In the genomic region with DNA sequence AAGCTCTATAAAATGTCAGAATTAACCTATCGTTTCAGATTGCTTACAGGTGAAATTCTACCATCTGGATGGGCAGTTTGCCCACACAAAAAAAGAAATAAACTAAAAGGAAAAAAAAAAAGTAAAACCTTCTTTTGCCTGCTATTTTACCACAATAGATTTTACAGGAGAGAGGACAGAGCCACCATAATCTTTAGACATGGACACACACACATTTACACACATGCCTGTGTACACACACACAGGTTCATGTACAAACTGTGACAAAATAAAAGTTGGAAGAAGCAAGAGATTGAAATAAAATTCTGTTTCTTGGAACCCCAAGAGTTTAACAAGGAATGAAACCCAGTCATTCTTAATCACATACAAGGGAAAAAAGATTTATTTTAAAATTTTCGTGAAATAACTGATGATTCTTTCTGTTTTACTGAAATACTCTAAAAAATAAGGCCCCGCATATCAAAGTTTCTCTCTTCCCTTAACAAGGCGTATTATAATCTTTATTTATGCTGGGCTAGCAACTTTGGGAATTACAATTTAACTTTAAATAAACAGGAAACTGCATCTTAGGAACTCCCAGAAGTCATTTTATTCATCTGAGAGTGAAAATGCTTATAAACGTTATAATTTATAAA, we compare ENCODE assay signal across 11 cellular contexts.
DNase-seq lines count a peak whose midpoint lies in the region; ATAC-seq and TF ChIP-seq lines count a peak whose summit lies in the region.
"Had no signal": no experiment of that assay in that cellular context is flagged by ENCODE, and none has a peak within 500 bp of the region (broad histone marks: within the 10 kb centered on the region; RNA-seq: fewer than 3 reads in every experiment).

No MANE protein-coding gene starts in this region.

- no TSS peak for BruUV-seq in Caco-2 (replicated peaks; lab: Mats Ljungman, UMichigan)

- no peaks in the 10 kb centered on the region for H3K36me3 Mint-ChIP-seq in Caco-2 (ENCODE audit: insufficient read depth, unreplicated experiment)

- no peak for ATAC-seq in HG03378 (IDR thresholded peaks at IDR 0.05; ENCODE audit: unreplicated experiment)
- no peak for ATAC-seq in GM19467 (IDR thresholded peaks at IDR 0.05; ENCODE audit: unreplicated experiment)

- H3K4me1 Mint-ChIP-seq in Caco-2 (ENCODE audit: low read depth, unreplicated experiment): no peaks in the 10 kb centered on the region
- H3K4me1 Mint-ChIP-seq: activated CD4-positive, alpha-beta memory T cell treated with anti-CD3 and anti-CD28 coated beads, Interleukin-2, amount 10 ng/mL, durations not matched to agents 7 days and 5 days had no signal

- intact Hi-C loops in Caco-2 (cut with micrococcal nuclease; ENCODE audit: unreplicated experiment): no loop called here

- no peaks in the 10 kb centered on the region for H3K9me3 ChIP-seq in osteoblast (ENCODE audit: low read depth, low read length)
- no peaks in the 10 kb centered on the region for H3K9me3 ChIP-seq in Caco-2

- H3K4me3 Mint-ChIP-seq in Caco-2 (ENCODE audit: unreplicated experiment): no peak overlapping the region
- H3K4me3 Mint-ChIP-seq: activated CD4-positive, alpha-beta memory T cell treated with anti-CD3 and anti-CD28 coated beads, Interleukin-2, amount 10 ng/mL, durations not matched to agents 7 days and 5 days had no signal

- H3K79me2 ChIP-seq in ACC112 (ENCODE audit: control insufficient read depth, insufficient read depth, low read length, unreplicated experiment) (peaks cover 47% of the 10 kb centered on the region), osteoblast (ENCODE audit: insufficient read depth, low read length) (peaks cover 59% of the 10 kb centered on the region)

- CTCF ChIA-PET in Caco-2 (lab: Charles Lee): no interaction called here

- TF ChIP-seq CTCF in osteoblast (IDR thresholded peaks at IDR 0.05; ENCODE audit: extremely low read depth, low read depth, low read length): no peak
- TF ChIP-seq CTCF in Caco-2 (IDR thresholded peaks at IDR 0.05; ENCODE audit: insufficient read depth in 1 of 2, low read depth in 1 of 2, low read length in 1 of 2, severe bottlenecking in 1 of 2, unreplicated experiment in 1 of 2): no peak

- H2AFZ ChIP-seq in ACC112 (ENCODE audit: low read length, unreplicated experiment) (peak overlapping the region; percentile 86), osteoblast (ENCODE audit: low read length) (peak overlapping the region; percentile 48)

- peak overlapping the region; percentile 73 for H3K27ac ChIP-seq in ACC112 (ENCODE audit: low read depth, low read length)
- H3K27ac ChIP-seq in epithelial cell of prostate: peak overlapping the region; percentile 13
- H3K27ac ChIP-seq in osteoblast (ENCODE audit: low read depth, low read length): peak overlapping the region; percentile 88

- H3K36me3 ChIP-seq in ACC112 (ENCODE audit: insufficient read depth, low read length) (no peaks in the 10 kb centered on the region), osteoblast (ENCODE audit: insufficient read depth, low read length) (no peaks in the 10 kb centered on the region), Caco-2 (ENCODE audit: control insufficient read depth, insufficient read depth, low read length) (no peaks in the 10 kb centered on the region)

- POLR2A ChIA-PET in Caco-2 (lab: Charles Lee): no interaction called here

- DNase-seq in NCI-H2171 (lab: John Stamatoyannopoulos, UW) (peak; percentile 31), epithelial cell of prostate (ENCODE audit: low read depth, low spot score) (no peak), osteoblast (ENCODE audit: insufficient read length, low spot score, missing footprints) (no peak), Caco-2 (no peak)
- no peak for DNase-seq in activated CD4-positive, CD25-positive, alpha-beta regulatory T cell treated with anti-CD3 and anti-CD28 coated beads, Interleukin-2, amount 50 U/mL, for 72 hours
- DNase-seq: activated CD4-positive, alpha-beta memory T cell treated with anti-CD3 and anti-CD28 coated beads, Interleukin-2, amount 10 ng/mL, durations not matched to agents 7 days and 5 days; NCI-H187 had no signal

- no peaks in the 10 kb centered on the region for H4K20me1 ChIP-seq in osteoblast (ENCODE audit: insufficient read depth, low read length)

- H3K4me3 ChIP-seq in ACC112 (ENCODE audit: low read depth, low read length) (peak overlapping the region; percentile 89), osteoblast (ENCODE audit: insufficient read depth, low read length) (peak overlapping the region; percentile 70), Caco-2 (ENCODE audit: low read depth, low read length) (no peak overlapping the region)
- H3K4me3 ChIP-seq: GM12878 had no signal

- H3K27me3 ChIP-seq in ACC112 (ENCODE audit: insufficient read depth, low read length) (no peaks in the 10 kb centered on the region), osteoblast (ENCODE audit: insufficient read depth, low read length) (no peaks in the 10 kb centered on the region), Caco-2 (replicated peaks; ENCODE audit: control insufficient read depth, insufficient read depth, low read length) (no peaks in the 10 kb centered on the region)

- H3K9me3 Mint-ChIP-seq in Caco-2 (ENCODE audit: unreplicated experiment): no peaks in the 10 kb centered on the region
- H3K9me3 Mint-ChIP-seq: activated CD4-positive, alpha-beta memory T cell treated with anti-CD3 and anti-CD28 coated beads, Interleukin-2, amount 10 ng/mL, durations not matched to agents 7 days and 5 days had no signal

- no peaks in the 10 kb centered on the region for H3K27me3 Mint-ChIP-seq in Caco-2 (ENCODE audit: insufficient read depth, unreplicated experiment)

- no peak overlapping the region for H3K27ac Mint-ChIP-seq in Caco-2 (ENCODE audit: unreplicated experiment)
- H3K27ac Mint-ChIP-seq: activated CD4-positive, alpha-beta memory T cell treated with anti-CD3 and anti-CD28 coated beads, Interleukin-2, amount 10 ng/mL, durations not matched to agents 7 days and 5 days had no signal

- H3K4me2 ChIP-seq in osteoblast (ENCODE audit: insufficient read depth, low read length): peak overlapping the region; percentile 83

- H3K4me1 ChIP-seq in ACC112 (ENCODE audit: control insufficient read depth, insufficient read depth, low read length, unreplicated experiment): peaks cover 32% of the 10 kb centered on the region
- peaks cover 29% of the 10 kb centered on the region for H3K4me1 ChIP-seq in osteoblast (ENCODE audit: insufficient read depth, low read length)
- H3K4me1 ChIP-seq in Caco-2: no peaks in the 10 kb centered on the region

Comparison
In these comparisons a context has a peak if more than half of its experiments do, and no peak if none do; other contexts are left out.
1. H3K27ac ChIP-seq: peak in every context shown above with its lines; median percentile 88 in osteoblast; 73 in ACC112; 13 in epithelial cell of prostate.